ENCODE assay signal across 1 cellular context in genomic region chr15:74179983-74180688, GRCh38.
TF ChIP-seq lines count a peak whose summit lies in the region.

No MANE protein-coding gene starts in this region.

TF ChIP-seq in GM12878, 131 proteins besides CTCF, POLR2A, EP300 and RAD21:
- TF ChIP-seq EED (IDR thresholded peaks at IDR 0.05; ENCODE audit: low read depth) (0 out of 2 replicates have a peak, but pooled peaks have one; percentile 15), BMI1 (IDR thresholded peaks at IDR 0.05; ENCODE audit: borderline replicate concordance) (no peak), SPI1 (IDR thresholded peaks at IDR 0.05; ENCODE audit: borderline replicate concordance, insufficient read depth, low read depth, low read length) (peak; percentile 64; the same call in 1 of the 2 replicates), MTA2 (IDR thresholded peaks at IDR 0.05; ENCODE audit: low read depth) (no peak)
